Comparison of ENCODE assay signal across 11 cellular contexts in the genomic region with DNA sequence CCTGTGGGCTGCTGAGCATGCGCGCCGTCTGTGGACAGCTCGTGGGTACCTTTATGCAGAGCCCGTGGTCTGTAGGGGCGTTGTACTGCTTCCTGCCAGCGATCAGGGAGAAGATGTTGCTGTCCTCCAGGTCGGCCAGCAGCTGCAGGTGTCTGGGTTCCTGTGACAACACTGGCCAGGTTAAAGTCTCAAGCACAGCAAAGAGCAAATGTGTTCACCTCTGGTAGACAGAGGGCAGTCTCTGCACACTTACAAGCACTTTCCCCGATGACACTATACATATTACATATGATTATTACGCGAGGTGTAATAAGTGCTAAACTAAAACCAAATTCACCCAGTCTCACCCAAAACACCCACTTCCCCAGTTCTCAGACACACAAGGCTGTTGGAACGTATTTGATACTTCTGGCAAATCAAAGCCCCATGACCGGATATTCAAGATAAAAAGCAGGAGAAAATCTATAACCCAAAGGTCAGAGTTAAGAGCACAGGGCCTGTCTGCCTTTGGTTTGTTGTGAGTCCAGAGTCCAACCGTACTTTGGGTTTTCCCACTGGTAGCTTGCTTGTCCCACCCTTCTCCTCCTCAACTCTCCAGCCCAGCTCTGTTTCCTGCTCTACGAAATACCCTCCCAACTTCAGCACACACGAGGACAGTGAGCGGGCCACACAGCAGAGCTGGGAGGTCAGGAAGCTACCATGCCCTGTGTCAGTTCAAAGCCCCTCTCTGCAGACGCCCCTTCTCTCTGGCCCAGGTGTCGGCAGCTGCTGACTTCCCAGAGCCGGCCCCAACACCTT. TPM values are rescaled to one million over a fixed set of nuclear protein-coding genes. Genes with fewer than 3 reads are reported as not detected.
DNase-seq lines count a peak whose midpoint lies in the region; ATAC-seq, FAIRE-seq and TF ChIP-seq lines count a peak whose summit lies in the region.
"Had no signal": no experiment of that assay in that cellular context is flagged by ENCODE, and none has a peak within 500 bp of the region (broad histone marks: within the 10 kb centered on the region; RNA-seq: fewer than 3 reads in every experiment).

No MANE protein-coding gene starts in this region.

- H3K27ac ChIP-seq in ascending aorta = no peak overlapping the region

- intact Hi-C loops in ascending aorta (cut with DNase I) = no loop called here

- ATAC-seq in GM21619 (IDR thresholded peaks at IDR 0.05; ENCODE audit: unreplicated experiment) (no peak), HG03159 (IDR thresholded peaks at IDR 0.05; ENCODE audit: unreplicated experiment) (no peak)

- POLR2A ChIA-PET in BJ (lab: Charles Lee) = no interaction called here

- FAIRE-seq in islet of Langerhans (lab: Jason Lieb, UNC) = peak; percentile 43
- FAIRE-seq: colon had no signal

- peaks cover 12% of the 10 kb centered on the region for H3K36me3 ChIP-seq in BJ (ENCODE audit: control insufficient read depth, insufficient read depth, low read length)
- peaks cover 24 to 71% of the 10 kb centered on the region in 2 donors for H3K36me3 ChIP-seq in ascending aorta

- H3K27me3 ChIP-seq in BJ (ENCODE audit: control insufficient read depth, insufficient read depth, low read length) (no peaks in the 10 kb centered on the region), ascending aorta (no peaks in the 10 kb centered on the region)

- H3K9me3 ChIP-seq in ascending aorta = no peaks in the 10 kb centered on the region

- 0 out of 2 replicates have a peak, but pooled peaks have one; percentile 17 for TF ChIP-seq CTCF in BJ (IDR thresholded peaks at IDR 0.05; ENCODE audit: insufficient read depth, low read depth, low read length)
- peak; percentile 7 for TF ChIP-seq CTCF in HFF-Myc (IDR thresholded peaks at IDR 0.05; ENCODE audit: low read depth, low read length, missing control alignments)
- TF ChIP-seq CTCF in ascending aorta (IDR thresholded peaks at IDR 0.05) = peak in 2 of 3 experiments; percentile 17 to 40

- H3K4me3 ChIP-seq in BJ (ENCODE audit: low read depth, low read length) = no peak overlapping the region
- no peak overlapping the region for H3K4me3 ChIP-seq in HFF-Myc (replicated peaks; ENCODE audit: low read depth, low read length)
- no peak overlapping the region for H3K4me3 ChIP-seq in ascending aorta

- peaks cover 0 to 2% of the 10 kb centered on the region in 2 donors for H3K4me1 ChIP-seq in ascending aorta

- no peak for DNase-seq in BJ (ENCODE audit: low read depth)
- DNase-seq in HFF-Myc (ENCODE audit: extremely low read depth, low read depth) = no peak
- no peak for DNase-seq in ascending aorta (ENCODE audit: low spot score in 2 of 2)
- DNase-seq in activated CD4-positive, CD25-positive, alpha-beta regulatory T cell (lab: John Stamatoyannopoulos, UW) = no peak
- DNase-seq in OCI-M1 (lab: John Stamatoyannopoulos, UW) = no peak
- DNase-seq: activated B cell treated with CpG ODN at 0.5 μM for 24 hours, NCI-H187 treated with DMSO at 0.1 percent for 48 hours had no signal

- CTCF ChIA-PET in BJ (lab: Yijun Ruan, JAX) = interaction anchor here (1.3 to 3.9 kb wide), 5 partner anchors 18 to 526 kb away, joined by 4 to 27 read pairs (median 5); no protein-coding TSS in a partner anchor

RNA-seq across cellular contexts. Expression of a gene that starts 49.7 kb away (rescaled TPM):
- not detected in 2 replicates for polyA plus RNA-seq in BJ (2011; rRNA removed)
- polyA minus RNA-seq in BJ (2011; rRNA and poly(A)+ RNA removed) = not detected in 2 replicates
- total RNA-seq in ascending aorta = not detected
- total RNA-seq: activated B cell treated with CpG ODN at 0.5 μM for 24 hours had no signal
